18 cellular contexts compared by ENCODE assay signal in genomic region chr16:66260522-66261290, GRCh38.
"Had no signal": no experiment of that assay in that cellular context is flagged by ENCODE, and none has a peak within 500 bp of the region (broad histone marks: within the 10 kb centered on the region; RNA-seq: fewer than 3 reads in every experiment).

No MANE protein-coding gene starts in this region.

- H3K27ac ChIP-seq: breast epithelium, colonic mucosa, gastroesophageal sphincter, pancreas, thyroid gland had no signal

- H3K27ac Mint-ChIP-seq: activated CD4-positive, alpha-beta T cell treated with anti-CD3 and anti-CD28 coated beads, Interleukin-2, amount 10 ng/mL, durations not matched to agents 7 days and 5 days; activated naive CD4-positive, alpha-beta T cell treated with anti-CD3 and anti-CD28 coated beads for 36 hours; activated naive CD8-positive, alpha-beta T cell treated with anti-CD3 and anti-CD28 coated beads, Interleukin-2, amount 10 ng/mL, durations not matched to agents 7 days and 5 days; activated T-cell treated with anti-CD3 and anti-CD28 coated beads, Interleukin-2, amount 50 U/mL, for 72 hours; stimulated activated naive CD8-positive, alpha-beta T cell treated with anti-CD3 and anti-CD28 coated beads, Interleukin-15, Interleukin-2, amounts not matched to agents 100 ng/mL and 50 ng/mL, for 24 hours; T-helper 17 cell had no signal

- H3K36me3 Mint-ChIP-seq: activated naive CD8-positive, alpha-beta T cell treated with anti-CD3 and anti-CD28 coated beads, Interleukin-2, amount 10 ng/mL, durations not matched to agents 7 days and 5 days had no signal

- H3K36me3 ChIP-seq: breast epithelium, colonic mucosa, gastroesophageal sphincter, pancreas, thyroid gland had no signal

- DNase-seq: activated CD4-positive, alpha-beta T cell treated with anti-CD3 and anti-CD28 coated beads, Interleukin-2, amount 10 ng/mL, durations not matched to agents 7 days and 5 days; activated effector memory CD4-positive, alpha-beta T cell treated with Interleukin-2 at 50 U/mL for 16 hours; activated naive CD4-positive, alpha-beta T cell treated with anti-CD3 and anti-CD28 coated beads for 36 hours; activated naive CD8-positive, alpha-beta T cell treated with anti-CD3 and anti-CD28 coated beads, Interleukin-2, amount 10 ng/mL, durations not matched to agents 7 days and 5 days; activated T-cell treated with anti-CD3 and anti-CD28 coated beads, Interleukin-2, amount 50 U/mL, for 72 hours; amniotic stem cell; colonic mucosa; left cardiac atrium; mesenchymal stem cell; pancreas; stimulated activated CD4-positive, alpha-beta T cell treated with anti-CD3 and anti-CD28 coated beads, Interleukin-4, amount 100 ng/mL, for 4 hours; substantia nigra; SW 1271; T-helper 17 cell; thyroid gland had no signal

- H3K4me1 Mint-ChIP-seq: T-helper 17 cell had no signal

- H3K4me3 ChIP-seq: breast epithelium, colonic mucosa, gastroesophageal sphincter, pancreas, thyroid gland had no signal

- H3K9me3 Mint-ChIP-seq: activated CD4-positive, alpha-beta T cell treated with anti-CD3 and anti-CD28 coated beads, Interleukin-2, amount 10 ng/mL, durations not matched to agents 7 days and 5 days; activated naive CD4-positive, alpha-beta T cell treated with anti-CD3 and anti-CD28 coated beads for 36 hours; activated naive CD8-positive, alpha-beta T cell treated with anti-CD3 and anti-CD28 coated beads, Interleukin-2, amount 10 ng/mL, durations not matched to agents 7 days and 5 days; activated T-cell treated with anti-CD3 and anti-CD28 coated beads, Interleukin-2, amount 50 U/mL, for 72 hours; stimulated activated naive CD8-positive, alpha-beta T cell treated with anti-CD3 and anti-CD28 coated beads, Interleukin-15, Interleukin-2, amounts not matched to agents 100 ng/mL and 50 ng/mL, for 24 hours had no signal

- H3K27me3 Mint-ChIP-seq: activated CD4-positive, alpha-beta T cell treated with anti-CD3 and anti-CD28 coated beads, Interleukin-2, amount 10 ng/mL, durations not matched to agents 7 days and 5 days; activated naive CD8-positive, alpha-beta T cell treated with anti-CD3 and anti-CD28 coated beads, Interleukin-2, amount 10 ng/mL, durations not matched to agents 7 days and 5 days had no signal

- H3K9me3 ChIP-seq: breast epithelium, colonic mucosa, gastroesophageal sphincter, pancreas, thyroid gland had no signal

- H3K4me1 ChIP-seq: breast epithelium, colonic mucosa, pancreas, thyroid gland had no signal

- H3K4me3 Mint-ChIP-seq: activated CD4-positive, alpha-beta T cell treated with anti-CD3 and anti-CD28 coated beads, Interleukin-2, amount 10 ng/mL, durations not matched to agents 7 days and 5 days; activated naive CD4-positive, alpha-beta T cell treated with anti-CD3 and anti-CD28 coated beads for 36 hours; activated naive CD8-positive, alpha-beta T cell treated with anti-CD3 and anti-CD28 coated beads, Interleukin-2, amount 10 ng/mL, durations not matched to agents 7 days and 5 days; activated T-cell treated with anti-CD3 and anti-CD28 coated beads, Interleukin-2, amount 50 U/mL, for 72 hours; stimulated activated naive CD8-positive, alpha-beta T cell treated with anti-CD3 and anti-CD28 coated beads, Interleukin-15, Interleukin-2, amounts not matched to agents 100 ng/mL and 50 ng/mL, for 24 hours; T-helper 17 cell had no signal

- H3K27me3 ChIP-seq: breast epithelium, colonic mucosa, gastroesophageal sphincter, pancreas, thyroid gland had no signal
